Comparison of ENCODE assay signal across 21 cellular contexts in the genomic region with DNA sequence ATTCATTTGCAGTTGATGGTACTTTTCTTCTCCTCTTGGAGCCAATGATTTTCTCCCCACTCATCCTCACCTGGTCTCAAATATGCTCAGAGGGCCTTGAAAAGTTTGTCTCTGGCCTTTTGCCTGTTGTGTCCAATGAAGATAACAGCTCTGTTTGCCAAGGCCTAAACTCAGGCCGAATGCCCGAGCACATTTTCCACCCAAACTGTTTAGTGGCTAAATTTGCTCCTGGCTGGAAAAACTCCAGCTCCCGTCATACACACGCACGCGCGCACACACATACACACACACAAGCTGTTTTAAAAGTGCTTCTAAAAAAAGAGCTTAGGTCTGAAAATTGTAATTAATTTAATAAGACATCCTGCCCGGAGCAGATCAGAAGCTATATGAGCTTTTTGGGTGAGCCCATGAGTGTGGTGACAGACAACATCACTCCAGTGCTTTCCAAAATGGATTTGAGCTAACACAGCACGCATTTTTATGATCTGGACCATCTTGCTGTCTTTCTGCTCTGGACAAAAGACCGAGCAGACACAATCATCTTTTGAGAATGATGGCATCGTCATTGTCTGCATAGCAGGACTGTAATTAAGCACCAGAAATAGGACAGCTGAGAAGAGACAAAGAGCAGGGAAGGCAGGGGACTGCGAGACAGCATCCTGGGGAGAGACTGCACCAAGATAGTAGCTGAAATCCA. TPM values are rescaled to one million over a fixed set of nuclear protein-coding genes. Genes with fewer than 3 reads are reported as not detected.
DNase-seq lines count a peak whose midpoint lies in the region; ATAC-seq and TF ChIP-seq lines count a peak whose summit lies in the region.
"Had no signal": no experiment of that assay in that cellular context is flagged by ENCODE, and none has a peak within 500 bp of the region (broad histone marks: within the 10 kb centered on the region; RNA-seq: fewer than 3 reads in every experiment).

No MANE protein-coding gene starts in this region.

- H2AFZ ChIP-seq in GM23248, result no peak overlapping the region

- H3K9me3 ChIP-seq in GM23248 (ENCODE audit: low read depth), result no peaks in the 10 kb centered on the region
- H3K9me3 ChIP-seq in left ventricle myocardium inferior (replicated peaks), result no peaks in the 10 kb centered on the region
- H3K9me3 ChIP-seq in prostate gland, result no peaks in the 10 kb centered on the region
- H3K9me3 ChIP-seq: BLaER1, SJSA1 had no signal

- ATAC-seq in GM21423 (IDR thresholded peaks at IDR 0.05; ENCODE audit: unreplicated experiment) (no peak), HG03039 (IDR thresholded peaks at IDR 0.05; ENCODE audit: unreplicated experiment) (no peak), HG03196 (IDR thresholded peaks at IDR 0.05; ENCODE audit: unreplicated experiment) (no peak)

- DNase-seq in GM23248 (peak; percentile 7), left ventricle myocardium inferior (peak; percentile 29), retina (peak; percentile 72), prostate gland (ENCODE audit: low spot score) (no peak)
- DNase-seq: ACHN, DMS 273 treated with DMSO at 0.1 percent for 48 hours, HCEC 1CT, NCI-H1417 treated with DMSO at 0.1 percent for 48 hours, NCI-H2029 treated with DMSO at 0.1 percent for 48 hours, NCI-H345, NCI-H526 treated with DMSO at 0.1 percent for 48 hours had no signal

- H3K4me1 ChIP-seq in GM23248 (ENCODE audit: insufficient read depth) (peaks cover 5% of the 10 kb centered on the region), left ventricle myocardium inferior (peaks cover 37% of the 10 kb centered on the region), prostate gland (replicated peaks) (no peaks in the 10 kb centered on the region)
- H3K4me1 ChIP-seq: SJSA1 had no signal

- no peak overlapping the region for H3K9ac ChIP-seq in GM23248
- H3K9ac ChIP-seq: BLaER1 had no signal

- H3K4me3 Mint-ChIP-seq in brain, result peak overlapping the region in 1 of 5 experiments; percentile 44
- H3K4me3 Mint-ChIP-seq: IgD-negative memory B cell had no signal

- peaks cover 5% of the 10 kb centered on the region; the same call in 1 of the 2 replicates for H3F3A ChIP-seq in GM23248 (ENCODE audit: insufficient read depth)

- peaks cover 47% of the 10 kb centered on the region for H3K4me1 Mint-ChIP-seq in brain

- peaks cover 42% of the 10 kb centered on the region for H3K27me3 ChIP-seq in GM23248 (replicated peaks; ENCODE audit: insufficient read depth)
- H3K27me3 ChIP-seq in left ventricle myocardium inferior (ENCODE audit: low read depth), result peaks cover 11% of the 10 kb centered on the region
- no peaks in the 10 kb centered on the region for H3K27me3 ChIP-seq in prostate gland (replicated peaks; ENCODE audit: insufficient read depth)

- TF ChIP-seq CTCF in brain (conservative IDR thresholded peaks at IDR 0.05) (no peak), left ventricle myocardium inferior (IDR thresholded peaks at IDR 0.05; ENCODE audit: borderline replicate concordance) (no peak), prostate gland (IDR thresholded peaks at IDR 0.05) (no peak)

- in situ Hi-C loops in GM23248 (cut with MboI), result no loop called here

- H3K36me3 Mint-ChIP-seq in brain, result no peaks in the 10 kb centered on the region
- H3K36me3 Mint-ChIP-seq: IgD-negative memory B cell had no signal

- H3K4me3 ChIP-seq in GM23248 (no peak overlapping the region), left ventricle myocardium inferior (no peak overlapping the region), prostate gland (no peak overlapping the region)
- H3K4me3 ChIP-seq: BLaER1, SJSA1 had no signal

- H3K79me2 ChIP-seq in GM23248 (ENCODE audit: insufficient read depth), result no peaks in the 10 kb centered on the region

- H3K27me3 Mint-ChIP-seq in brain, result peaks cover 57% of the 10 kb centered on the region

- H4K20me1 ChIP-seq in GM23248 (ENCODE audit: insufficient read depth), result no peaks in the 10 kb centered on the region
- H4K20me1 ChIP-seq: BLaER1 had no signal

- no peak overlapping the region for H3K4me2 ChIP-seq in GM23248 (ENCODE audit: unreplicated experiment)
- H3K4me2 ChIP-seq: BLaER1 had no signal

- intact Hi-C loops in left ventricle myocardium inferior (cut with micrococcal nuclease) (no loop called here), prostate gland (cut with DNase I) (loop anchor here (5.0 to 10.0 kb wide), 2 partner anchors 1608 to 1821 kb away; no protein-coding TSS in a partner anchor)

- H3K27ac Mint-ChIP-seq in brain, result peak overlapping the region in 4 of 5 experiments; percentile 26 to 84 (median 50)

- H3K9me2 ChIP-seq in GM23248 (ENCODE audit: insufficient read depth), result no peaks in the 10 kb centered on the region

- no peak for TF ChIP-seq POLR2A in prostate gland (IDR thresholded peaks at IDR 0.05)

- H3K9me3 Mint-ChIP-seq in brain, result peaks cover 0 to 4% (median 0%) of the 10 kb centered on the region in 5 experiments

- no peak overlapping the region for H3K27ac ChIP-seq in GM23248
- peak overlapping the region; percentile 87 for H3K27ac ChIP-seq in left ventricle myocardium inferior (replicated peaks)
- H3K27ac ChIP-seq in prostate gland, result no peak overlapping the region
- H3K27ac ChIP-seq: BLaER1, SJSA1 had no signal

- H3K36me3 ChIP-seq in GM23248 (ENCODE audit: low read depth), result no peaks in the 10 kb centered on the region
- H3K36me3 ChIP-seq in left ventricle myocardium inferior, result no peaks in the 10 kb centered on the region
- H3K36me3 ChIP-seq in prostate gland, result no peaks in the 10 kb centered on the region
- H3K36me3 ChIP-seq: BLaER1, SJSA1 had no signal

- 46 to 53% methylated on average over 12 of the region's 12 CpGs for WGBS in GM23248 (ENCODE audit: low coverage in 1 of 2, low lambda C conversion rate in 2 of 2, missing lambda C conversion rate in 2 of 2), 2 experiments
- 80% methylated on average over 12 of the region's 12 CpGs for WGBS in prostate gland

RNA-seq across cellular contexts. Expression of gene IRX6, which starts 48.9 kb away (rescaled TPM):
- not detected in 2 replicates for total RNA-seq in GM23248 (2014; rRNA removed; shearing (Covaris generic))
- polyA plus RNA-seq in GM23248 (2016; fragmentation: Nextera tagmentation; extraction: Ambion mirVana) (not detected in 2 replicates), brain (ENCODE audit: insufficient read depth, low read depth, low replicate concordance) (0.10 TPM)
- total RNA-seq in left ventricle myocardium inferior (13.0 TPM), prostate gland (under 1 TPM; 0.27 to 0.28 TPM)
- total RNA-seq: HT1080, OCI-LY7, RPMI7951, SJSA1 had no signal
- polyA plus RNA-seq: IgD-negative memory B cell had no signal

Comparison
In these comparisons a context has a peak if more than half of its experiments do, and no peak if none do; other contexts are left out.
1. RNA of gene IRX6, which starts 48.9 kb away (total RNA-seq): 13.0 TPM in left ventricle myocardium inferior (single experiment); 0.27 to 0.28 TPM in prostate gland and not detected in GM23248; every median in the first group is over 10 times any median in the second.